In genomic region chr18:23437357-23438045, GRCh38 we compare ENCODE assay signal across 8 cellular contexts. TPM values are rescaled to one million over a fixed set of nuclear protein-coding genes. Genes with fewer than 3 reads are reported as not detected.
DNase-seq lines count a peak whose midpoint lies in the region; ATAC-seq, FAIRE-seq and TF ChIP-seq lines count a peak whose summit lies in the region.

No MANE protein-coding gene starts in this region.

- peak; percentile 88 for ATAC-seq in HG03066 (IDR thresholded peaks at IDR 0.05; ENCODE audit: low read depth, unreplicated experiment)

- peak overlapping the region; percentile 38 to 50 for H3K9ac ChIP-seq in kidney (ENCODE audit: low read length in 2 of 2)

- peak; percentile 66 for TF ChIP-seq POLR2A in GM18526 (IDR thresholded peaks at IDR 0.05; ENCODE audit: extremely low read depth, insufficient read length)

- POLR2A ChIA-PET in AG04450 (lab: Yijun Ruan, JAX), result interaction anchor here (1.6 kb wide), 1 partner anchor 15 kb away, joined by 6 read pairs; the partner anchor contains the start of gene RIOK3

- H3K9me3 ChIP-seq in AG04450 (ENCODE audit: control insufficient read depth, insufficient read depth, low read length) (no peaks in the 10 kb centered on the region; the same call in 1 of the 2 replicates), kidney (ENCODE audit: control insufficient read depth in 1 of 2, low read length in 2 of 2) (no peaks in the 10 kb centered on the region)

- H3K27me3 ChIP-seq in AG04450 (ENCODE audit: control insufficient read depth, insufficient read depth, low read length), result peaks cover 5% of the 10 kb centered on the region

- no peaks in the 10 kb centered on the region for H3K36me3 ChIP-seq in kidney (ENCODE audit: control insufficient read depth in 1 of 2, insufficient read depth in 2 of 2, low read length in 2 of 2)

- no peak for FAIRE-seq in kidney (lab: Jason Lieb, UNC)

- DNase-seq in AG04450 (ENCODE audit: low read depth, low spot score) (no peak), NCI-H2227 (lab: John Stamatoyannopoulos, UW; ENCODE audit: unreplicated experiment) (peak; percentile 83), cerebellum (ENCODE audit: low spot score) (peak; percentile 85), kidney (peak; percentile 94)
- peak; percentile 60 for DNase-seq in activated CD4-positive, alpha-beta T cell treated with anti-CD3 and anti-CD28 coated beads for 1 hour
- DNase-seq in stimulated activated CD4-positive, alpha-beta T cell treated with anti-CD3 and anti-CD28 coated beads, Interleukin-15, amount 100 ng/mL, for 1 hour (ENCODE audit: low read depth in 1 of 2, low spot score in 1 of 2), result peak; percentile 47 to 75

- peak overlapping the region; percentile 98 for H3K4me3 ChIP-seq in AG04450 (ENCODE audit: low read depth, low read length)
- peak overlapping the region; percentile 72 to 91 for H3K4me3 ChIP-seq in kidney (ENCODE audit: low read length in 2 of 2)

- H3K4me1 ChIP-seq in kidney (ENCODE audit: control insufficient read depth in 1 of 2, insufficient read depth in 1 of 2, low read depth in 1 of 2, low read length in 2 of 2), result peaks cover 0 to 3% of the 10 kb centered on the region in 2 donors

- intact Hi-C loops in kidney (cut with DNase I), result no loop called here

- TF ChIP-seq CTCF in AG04450 (IDR thresholded peaks at IDR 0.05; ENCODE audit: low read depth, low read length), result no peak
- no peak for TF ChIP-seq CTCF in kidney (IDR thresholded peaks at IDR 0.05; ENCODE audit: borderline replicate concordance, extremely low read depth, insufficient read depth)

- CTCF ChIA-PET in AG04450 (lab: Charles Lee), result no interaction called here

- H3K27ac ChIP-seq in AG04450 (ENCODE audit: low read depth, low read length), result peak overlapping the region; percentile 70
- no peak overlapping the region for H3K27ac ChIP-seq in kidney (ENCODE audit: low read depth in 2 of 2, low read length in 2 of 2)

RNA-seq across cellular contexts. Expression of gene RIOK3, which starts 15.6 kb away (rescaled TPM):
- polyA plus RNA-seq in AG04450 (2011; rRNA removed) (36.2 and 48.2 TPM in 2 replicates), kidney (ENCODE audit: insufficient read depth, low read depth, low replicate concordance) (30.1 TPM)
- 26.5 and 39.0 TPM in 2 replicates for polyA minus RNA-seq in AG04450 (2011; rRNA and poly(A)+ RNA removed)
- total RNA-seq in cerebellum (59.2 TPM), kidney (64.9 TPM)
